ENCODE assay signal across 24 cellular contexts in genomic region chr7:36076073-36076472, GRCh38.
DNase-seq lines count a peak whose midpoint lies in the region; ATAC-seq and TF ChIP-seq lines count a peak whose summit lies in the region.
"Had no signal": no experiment of that assay in that cellular context is flagged by ENCODE, and none has a peak within 500 bp of the region (broad histone marks: within the 10 kb centered on the region; RNA-seq: fewer than 3 reads in every experiment).

No MANE protein-coding gene starts in this region.

- H3K9me3 ChIP-seq in left ventricle myocardium inferior (replicated peaks), result no peaks in the 10 kb centered on the region
- peaks cover 0 to 2% (median 0%) of the 10 kb centered on the region in 5 donors for H3K9me3 ChIP-seq in subcutaneous abdominal adipose tissue (ENCODE audit: control insufficient read depth in 5 of 5, low read length in 5 of 5)
- H3K9me3 ChIP-seq: SJCRH30 had no signal

- intact Hi-C loops in left ventricle myocardium inferior (cut with micrococcal nuclease), result no loop called here
- intact Hi-C loops in left ventricle myocardium superior (cut with micrococcal nuclease), result no loop called here

- no peaks in the 10 kb centered on the region for H3K36me3 Mint-ChIP-seq in activated T-cell treated with anti-CD3 and anti-CD28 coated beads, Interleukin-2, amount 50 U/mL, for 4 hours (ENCODE audit: insufficient read depth)
- H3K36me3 Mint-ChIP-seq: CD8-positive, alpha-beta T cell had no signal

- no peaks in the 10 kb centered on the region for H3K27me3 Mint-ChIP-seq in activated T-cell treated with anti-CD3 and anti-CD28 coated beads, Interleukin-2, amount 50 U/mL, for 4 hours (ENCODE audit: low read depth)

- ATAC-seq in left ventricle myocardium superior, result no peak
- no peak for ATAC-seq in activated T-cell treated with anti-CD3 and anti-CD28 coated beads, Interleukin-2, amount 50 U/mL, for 4 hours
- ATAC-seq: CD8-positive, alpha-beta T cell; Panc1 had no signal

- no peak overlapping the region for H3K9ac ChIP-seq in subcutaneous abdominal adipose tissue (ENCODE audit: low read length in 5 of 5)
- H3K9ac ChIP-seq: KMS-11 had no signal

- no peaks in the 10 kb centered on the region for H3K9me3 Mint-ChIP-seq in activated T-cell treated with anti-CD3 and anti-CD28 coated beads, Interleukin-2, amount 50 U/mL, for 4 hours
- H3K9me3 Mint-ChIP-seq: CD8-positive, alpha-beta T cell had no signal

- H3K4me3 ChIP-seq in left ventricle myocardium inferior (no peak overlapping the region), subcutaneous abdominal adipose tissue (ENCODE audit: low read depth in 1 of 5, low read length in 5 of 5) (no peak overlapping the region)
- H3K4me3 ChIP-seq: SJCRH30 had no signal

- H3K4me1 Mint-ChIP-seq in activated T-cell treated with anti-CD3 and anti-CD28 coated beads, Interleukin-2, amount 50 U/mL, for 4 hours (ENCODE audit: low read depth), result no peaks in the 10 kb centered on the region

- DNase-seq in NCI-H1417 (lab: John Stamatoyannopoulos, UW) (peak in 2 of 3 experiments; percentile 56 to 76), NCI-H1417 treated with DMSO at 0.1 percent for 48 hours (lab: John Stamatoyannopoulos, UW) (no peak), left ventricle myocardium inferior (no peak), left ventricle myocardium superior (no peak), NCI-H748 (lab: John Stamatoyannopoulos, UW; ENCODE audit: unreplicated experiment) (peak; percentile 58), hepatic stellate cell (ENCODE audit: low spot score) (no peak)
- DNase-seq in activated T-cell treated with anti-CD3 and anti-CD28 coated beads, Interleukin-2, amount 50 U/mL, for 4 hours, result no peak
- DNase-seq: ACHN; C1 segment of cervical spinal cord; Calu3; CD8-positive, alpha-beta T cell; EL; GF-D8; IMR-90; NCI-H1105 treated with DMSO at 0.1 percent for 48 hours; NCI-H187 treated with DMSO at 0.1 percent for 48 hours; NCI-H2171 treated with DMSO at 0.1 percent for 48 hours; NCI-H446 treated with DMSO at 0.1 percent for 48 hours; NCI-H526 treated with DMSO at 0.1 percent for 48 hours had no signal

- TF ChIP-seq CTCF in left ventricle myocardium inferior (IDR thresholded peaks at IDR 0.05; ENCODE audit: borderline replicate concordance), result no peak

- H3K4me1 ChIP-seq in left ventricle myocardium inferior, result peaks cover 14% of the 10 kb centered on the region
- H3K4me1 ChIP-seq in subcutaneous abdominal adipose tissue (ENCODE audit: control insufficient read depth in 5 of 5, insufficient read depth in 5 of 5, low read length in 5 of 5), result peaks cover 10 to 35% (median 31%) of the 10 kb centered on the region in 5 donors
- H3K4me1 ChIP-seq: SJCRH30 had no signal

- H3K27ac ChIP-seq in left ventricle myocardium inferior (replicated peaks), result peak overlapping the region; percentile 20
- H3K27ac ChIP-seq in subcutaneous abdominal adipose tissue (ENCODE audit: low read depth, low read length), result peak overlapping the region; percentile 30
- H3K27ac ChIP-seq: 22Rv1, KMS-11, SJCRH30 had no signal

- H3K36me3 ChIP-seq in left ventricle myocardium inferior, result no peaks in the 10 kb centered on the region
- no peaks in the 10 kb centered on the region for H3K36me3 ChIP-seq in subcutaneous abdominal adipose tissue (ENCODE audit: control insufficient read depth in 5 of 5, insufficient read depth in 5 of 5, low read length in 5 of 5)
- H3K36me3 ChIP-seq: SJCRH30 had no signal

- H3K27me3 ChIP-seq in left ventricle myocardium inferior (ENCODE audit: low read depth) (no peaks in the 10 kb centered on the region), subcutaneous abdominal adipose tissue (ENCODE audit: control insufficient read depth in 5 of 5, insufficient read depth in 4 of 5, low read length in 5 of 5) (no peaks in the 10 kb centered on the region)
- H3K27me3 ChIP-seq: SJCRH30 had no signal

- H3K4me3 Mint-ChIP-seq in activated T-cell treated with anti-CD3 and anti-CD28 coated beads, Interleukin-2, amount 50 U/mL, for 4 hours, result no peak overlapping the region
- H3K4me3 Mint-ChIP-seq: CD8-positive, alpha-beta T cell had no signal

Comparison
In these comparisons a context has a peak if more than half of its experiments do, and no peak if none do; other contexts are left out.
1. DNase-seq: peak in NCI-H1417 (2 of 3) and NCI-H748 (single experiment); none in NCI-H1417 treated with DMSO at 0.1 percent for 48 hours (single experiment), left ventricle myocardium inferior (single experiment), left ventricle myocardium superior (single experiment), activated T-cell treated with anti-CD3 and anti-CD28 coated beads, Interleukin-2, amount 50 U/mL, for 4 hours (single experiment) and hepatic stellate cell (single experiment).